8 cellular contexts compared by ENCODE assay signal in genomic region chr2:127695491-127696472, GRCh38. TPM values are rescaled to one million over a fixed set of nuclear protein-coding genes. Genes with fewer than 3 reads are reported as not detected.
DNase-seq lines count a peak whose midpoint lies in the region; ATAC-seq and TF ChIP-seq lines count a peak whose summit lies in the region.

No MANE protein-coding gene starts in this region.

- ATAC-seq in activated T-cell treated with anti-CD3 and anti-CD28 coated beads, Interleukin-2, amount 50 U/mL, for 72 hours (replicated peaks in 1 of 2): peak; percentile 66 to 71
- ATAC-seq in GM21723 (IDR thresholded peaks at IDR 0.05; ENCODE audit: unreplicated experiment): no peak
- ATAC-seq in GM18873 (IDR thresholded peaks at IDR 0.05; ENCODE audit: low FRiP score, unreplicated experiment): no peak

- no peaks in the 10 kb centered on the region for H3K27me3 Mint-ChIP-seq in activated T-cell treated with anti-CD3 and anti-CD28 coated beads, Interleukin-2, amount 50 U/mL, for 72 hours (ENCODE audit: low read depth)

- H3K4me1 Mint-ChIP-seq in activated T-cell treated with anti-CD3 and anti-CD28 coated beads, Interleukin-2, amount 50 U/mL, for 72 hours (ENCODE audit: low read depth): peaks cover 9% of the 10 kb centered on the region

- no peak overlapping the region for H3K27ac Mint-ChIP-seq in activated T-cell treated with anti-CD3 and anti-CD28 coated beads, Interleukin-2, amount 50 U/mL, for 72 hours

- peaks cover 6 to 13% of the 10 kb centered on the region in 2 donors for H3K36me3 Mint-ChIP-seq in activated T-cell treated with anti-CD3 and anti-CD28 coated beads, Interleukin-2, amount 50 U/mL, for 72 hours (ENCODE audit: insufficient read depth in 2 of 2)

- no peak overlapping the region for H3K4me3 Mint-ChIP-seq in activated T-cell treated with anti-CD3 and anti-CD28 coated beads, Interleukin-2, amount 50 U/mL, for 72 hours

- peak; percentile 56 for TF ChIP-seq CTCF in AG10803 (conservative IDR thresholded peaks at IDR 0.05; ENCODE audit: low read length)

- H3K9me3 Mint-ChIP-seq in activated T-cell treated with anti-CD3 and anti-CD28 coated beads, Interleukin-2, amount 50 U/mL, for 72 hours: peaks cover 9 to 11% of the 10 kb centered on the region in 2 donors

- intact Hi-C loops in posterior cingulate gyrus (cut with DNase I): loop anchor here (5.0 kb wide), 2 partner anchors 48 to 103 kb away; partner anchors contain the start of gene GPR17

- peak; percentile 53 for DNase-seq in AG10803 (ENCODE audit: low read depth)
- peak; percentile 49 for DNase-seq in HT1080 (ENCODE audit: low read depth)
- peak; percentile 51 to 66 for DNase-seq in activated T-cell treated with anti-CD3 and anti-CD28 coated beads, Interleukin-2, amount 50 U/mL, for 72 hours
- DNase-seq in germinal center (ENCODE audit: low spot score): peak; percentile 64
- peak in 9 of 10 donors; percentile 44 to 95 (median 65) for DNase-seq in posterior cingulate gyrus
- DNase-seq in NCI-H128 (lab: John Stamatoyannopoulos, UW; ENCODE audit: unreplicated experiment): no peak

- peak overlapping the region; percentile 43 for H3K4me3 ChIP-seq in AG10803 (ENCODE audit: low read length)

RNA-seq across cellular contexts. Expression of gene SFT2D3, which starts 5.5 kb away (rescaled TPM):
- total RNA-seq in HT1080 (2014; rRNA removed; shearing (Covaris generic)): 3.6 and 4.7 TPM in 2 replicates
- 5.6 TPM in 2 replicates for polyA plus RNA-seq in HT1080 (2015; cell fraction: cytosol; rRNA removed)
- 4.1 and 4.3 TPM in 2 replicates for polyA plus RNA-seq in HT1080 (2015; cell fraction: nucleus; rRNA removed)
- 1 to 10 TPM; 3.7 to 4.7 TPM for total RNA-seq in activated T-cell treated with anti-CD3 and anti-CD28 coated beads, Interleukin-2, amount 50 U/mL, for 72 hours

RNA-seq across cellular contexts. Expression of gene LIMS2, which starts 20.5 kb away (rescaled TPM):
- 0.26 and 0.47 TPM in 2 replicates for total RNA-seq in HT1080 (2014; rRNA removed; shearing (Covaris generic))
- polyA plus RNA-seq in HT1080 (2015; cell fraction: cytosol; rRNA removed): 0.79 and 0.96 TPM in 2 replicates
- polyA plus RNA-seq in HT1080 (2015; cell fraction: nucleus; rRNA removed): 0.23 and 0.53 TPM in 2 replicates
- 10 to 100 TPM in 1 of 2 donors, 1 to 10 TPM in 1; 6.4 to 10.3 TPM for total RNA-seq in activated T-cell treated with anti-CD3 and anti-CD28 coated beads, Interleukin-2, amount 50 U/mL, for 72 hours

RNA-seq across cellular contexts. Expression of gene GPR17, which starts 49.8 kb away (rescaled TPM):
- total RNA-seq in HT1080 (2014; rRNA removed; shearing (Covaris generic)): not detected in 2 replicates
- not detected in 2 replicates for polyA plus RNA-seq in HT1080 (2015; cell fraction: cytosol; rRNA removed)
- not detected in 2 replicates for polyA plus RNA-seq in HT1080 (2015; cell fraction: nucleus; rRNA removed)
- total RNA-seq in activated T-cell treated with anti-CD3 and anti-CD28 coated beads, Interleukin-2, amount 50 U/mL, for 72 hours: not detected

Comparison
In these comparisons a context has a peak if more than half of its experiments do, and no peak if none do; other contexts are left out.
1. ATAC-seq: peak in activated T-cell treated with anti-CD3 and anti-CD28 coated beads, Interleukin-2, amount 50 U/mL, for 72 hours (2 of 2); none in GM21723 (single experiment) and GM18873 (single experiment).